Comparison of ENCODE assay signal across 17 cellular contexts in the genomic region with DNA sequence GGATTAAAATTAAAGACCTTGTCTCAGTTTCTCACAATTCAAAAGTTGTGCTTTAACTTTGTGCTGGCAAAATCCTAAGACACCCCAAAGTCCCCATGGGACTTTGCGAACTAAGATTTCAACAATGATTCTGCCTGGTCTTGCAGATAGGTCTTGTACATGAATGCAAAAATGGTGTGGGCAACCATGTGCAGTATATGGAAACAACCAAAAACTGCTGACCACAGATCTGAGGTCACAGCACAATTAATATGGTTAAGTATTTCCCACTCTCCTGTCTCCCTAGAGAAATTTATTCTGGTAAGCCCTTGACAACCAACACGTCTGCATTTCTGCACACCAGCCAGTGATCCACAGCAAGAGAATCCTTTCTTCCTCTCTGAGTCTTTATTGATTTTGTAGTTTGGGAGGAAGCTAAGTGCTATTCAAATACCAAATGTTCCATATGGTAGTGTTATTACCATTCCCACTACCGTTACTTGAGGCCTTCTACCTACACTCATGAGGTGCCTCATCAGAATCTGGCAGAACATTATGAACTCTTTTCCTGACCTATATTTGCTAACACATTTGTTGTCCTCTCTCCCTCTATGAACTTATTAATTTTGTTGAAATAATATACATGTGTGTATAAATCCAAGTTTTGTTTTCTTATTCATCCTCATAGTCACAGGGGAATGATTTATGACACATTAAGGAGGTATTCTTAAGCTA.
DNase-seq lines count a peak whose midpoint lies in the region; ATAC-seq and TF ChIP-seq lines count a peak whose summit lies in the region.
"Had no signal": no experiment of that assay in that cellular context is flagged by ENCODE, and none has a peak within 500 bp of the region (broad histone marks: within the 10 kb centered on the region; RNA-seq: fewer than 3 reads in every experiment).

No MANE protein-coding gene starts in this region.

- H3K27me3 ChIP-seq in left ventricle myocardium inferior (ENCODE audit: low read depth) (no peaks in the 10 kb centered on the region), right atrium auricular region (no peaks in the 10 kb centered on the region), muscle layer of duodenum (ENCODE audit: low read depth, low read length) (no peaks in the 10 kb centered on the region), hepatocyte (no peaks in the 10 kb centered on the region)
- H3K27me3 ChIP-seq: cardiac muscle cell had no signal

- ATAC-seq in GM19463 (IDR thresholded peaks at IDR 0.05; ENCODE audit: unreplicated experiment) (no peak), GM21723 (IDR thresholded peaks at IDR 0.05; ENCODE audit: unreplicated experiment) (no peak)
- ATAC-seq: left ventricle myocardium superior; natural killer cell treated with Interleukin-12 subunit alpha and Interleukin-12 subunit beta and Interleukin-15 and Interleukin-18, amount 100 ng/mL, for 72 hours; stimulated activated naive CD8-positive, alpha-beta T cell treated with anti-CD3 and anti-CD28 coated beads, Interleukin-15, Interleukin-2, amounts not matched to agents 100 U/mL and 50 U/mL, for 24 hours had no signal

- 93% methylated on average over 3 of the region's 3 CpGs for WGBS in hepatocyte (ENCODE audit: low lambda C conversion rate, missing lambda C conversion rate)

- H3K27ac ChIP-seq in left ventricle myocardium inferior (replicated peaks) (peak overlapping the region; percentile 35), right atrium auricular region (no peak overlapping the region), muscle layer of duodenum (ENCODE audit: low read length) (peak overlapping the region; percentile 57), hepatocyte (no peak overlapping the region)
- H3K27ac ChIP-seq: cardiac muscle cell, epithelial cell of prostate had no signal

- no peak for TF ChIP-seq CTCF in left ventricle myocardium inferior (IDR thresholded peaks at IDR 0.05; ENCODE audit: borderline replicate concordance)
- no peak for TF ChIP-seq CTCF in right atrium auricular region (IDR thresholded peaks at IDR 0.05)
- no peak for TF ChIP-seq CTCF in hepatocyte (IDR thresholded peaks at IDR 0.05; ENCODE audit: poor library complexity)

- H3K4me3 ChIP-seq in left ventricle myocardium inferior (peak overlapping the region; percentile 20), right atrium auricular region (no peak overlapping the region), muscle layer of duodenum (ENCODE audit: low read depth in 1 of 2, low read length in 2 of 2) (peak overlapping the region in 1 of 2 donors; percentile 37), hepatocyte (no peak overlapping the region)
- H3K4me3 ChIP-seq: cardiac muscle cell had no signal

- intact Hi-C loops in left ventricle myocardium inferior (cut with micrococcal nuclease): no loop called here

- no peak overlapping the region for H2AFZ ChIP-seq in hepatocyte

- peaks cover 11% of the 10 kb centered on the region for H3K36me3 ChIP-seq in left ventricle myocardium inferior
- H3K36me3 ChIP-seq in right atrium auricular region: peaks cover 10% of the 10 kb centered on the region
- H3K36me3 ChIP-seq in muscle layer of duodenum (ENCODE audit: control insufficient read depth in 1 of 2, insufficient read depth in 2 of 2, low read length in 2 of 2): peaks cover 6 to 10% of the 10 kb centered on the region in 2 donors
- no peaks in the 10 kb centered on the region for H3K36me3 ChIP-seq in hepatocyte (replicated peaks; ENCODE audit: insufficient read depth, low read depth)
- H3K36me3 ChIP-seq: cardiac muscle cell had no signal

- H3K4me1 ChIP-seq in left ventricle myocardium inferior (peaks cover 11% of the 10 kb centered on the region), right atrium auricular region (peaks cover 0 to 12% of the 10 kb centered on the region in 2 donors), muscle layer of duodenum (ENCODE audit: control insufficient read depth in 1 of 2, insufficient read depth in 2 of 2, low read length in 2 of 2) (no peaks in the 10 kb centered on the region), hepatocyte (ENCODE audit: insufficient read depth) (no peaks in the 10 kb centered on the region)

- no peaks in the 10 kb centered on the region for H3K79me2 ChIP-seq in hepatocyte

- no peaks in the 10 kb centered on the region for H4K20me1 ChIP-seq in hepatocyte (ENCODE audit: insufficient read depth, poor library complexity, severe bottlenecking)

- H3K9me2 ChIP-seq in hepatocyte (replicated peaks; ENCODE audit: insufficient read depth): no peaks in the 10 kb centered on the region

- DNase-seq in left ventricle myocardium inferior (no peak), right atrium auricular region (ENCODE audit: low spot score) (no peak), astrocyte of the hippocampus (ENCODE audit: low read depth, low spot score) (peak; percentile 14), SHP77 (lab: John Stamatoyannopoulos, UW) (no peak), hepatocyte (ENCODE audit: low spot score) (no peak)
- DNase-seq: ACHN; activated naive CD4-positive, alpha-beta T cell treated with anti-CD3 and anti-CD28 coated beads for 36 hours; left ventricle myocardium superior; NCI-H2171 treated with DMSO at 0.1 percent for 48 hours; right cardiac atrium; stimulated activated naive CD8-positive, alpha-beta T cell treated with anti-CD3 and anti-CD28 coated beads, Interleukin-15, Interleukin-2, amounts not matched to agents 100 U/mL and 50 U/mL, for 24 hours had no signal

- H3K9me3 ChIP-seq in left ventricle myocardium inferior (replicated peaks) (no peaks in the 10 kb centered on the region), right atrium auricular region (no peaks in the 10 kb centered on the region), muscle layer of duodenum (ENCODE audit: control insufficient read depth in 1 of 2, low read length in 2 of 2) (no peaks in the 10 kb centered on the region), hepatocyte (ENCODE audit: low read depth) (no peaks in the 10 kb centered on the region)

- H3K4me2 ChIP-seq in hepatocyte: no peak overlapping the region

Comparison
In these comparisons a context has a peak if more than half of its experiments do, and no peak if none do; other contexts are left out.
1. H3K27ac ChIP-seq: peak in left ventricle myocardium inferior (single experiment) and muscle layer of duodenum (single experiment); none in right atrium auricular region (0 of 2) and hepatocyte (single experiment).